ENCODE assay signal across 2 cellular contexts in the genomic region with DNA sequence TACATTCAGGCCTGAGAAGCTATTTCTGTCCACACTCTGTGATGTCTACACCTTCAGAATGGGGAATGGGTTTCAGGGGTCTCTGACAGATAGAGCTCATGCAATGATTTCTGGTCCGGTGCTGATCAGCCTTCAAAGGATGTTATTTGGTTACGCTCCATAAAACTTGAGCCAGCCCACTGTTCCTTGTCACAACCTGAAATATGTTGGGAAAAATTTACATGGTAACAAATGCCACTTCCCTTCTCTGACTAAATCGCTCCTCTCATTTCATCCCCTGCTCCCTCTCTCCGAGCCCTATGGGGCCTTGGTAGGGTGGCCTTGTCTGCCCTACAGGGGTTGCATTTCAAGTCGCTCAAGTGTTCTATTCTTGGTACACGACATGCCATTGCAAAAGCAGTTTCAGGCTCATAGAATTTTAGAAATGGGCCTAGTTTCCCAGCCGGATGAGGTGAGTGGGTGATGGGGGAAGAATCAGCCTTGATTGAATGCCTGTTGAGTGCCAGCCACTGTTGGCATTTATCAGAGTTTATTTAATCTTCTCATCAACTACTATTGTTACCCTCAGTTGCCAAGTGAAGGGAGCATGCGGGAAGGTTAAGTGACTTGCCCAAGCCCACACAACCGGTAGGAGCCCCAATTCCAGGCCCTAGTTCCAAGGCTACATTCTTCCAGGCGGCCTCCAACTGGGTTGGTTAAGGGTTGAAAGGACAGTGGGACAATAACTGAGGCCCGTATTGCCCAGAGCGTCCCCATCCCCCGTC.
TF ChIP-seq lines count a peak whose summit lies in the region.

No MANE protein-coding gene starts in this region.

TF ChIP-seq in GM12878, 131 proteins besides CTCF, POLR2A, EP300 and RAD21:
- TF ChIP-seq IKZF2 (IDR thresholded peaks at IDR 0.05), result peak in 1 of 2 experiments; percentile 34; a peak in 2 of 4 replicates
- peak; percentile 39; the same call in 1 of the 2 replicates for TF ChIP-seq ZNF217 (IDR thresholded peaks at IDR 0.05)
- 0 out of 2 replicates have a peak, but pooled peaks have one; percentile 26 for TF ChIP-seq CHD1 (IDR thresholded peaks at IDR 0.05; ENCODE audit: low read depth, low read length)
- no peak for TF ChIP-seq STAT1 (conservative IDR thresholded peaks at IDR 0.05)
- TF ChIP-seq, protein P1, sequence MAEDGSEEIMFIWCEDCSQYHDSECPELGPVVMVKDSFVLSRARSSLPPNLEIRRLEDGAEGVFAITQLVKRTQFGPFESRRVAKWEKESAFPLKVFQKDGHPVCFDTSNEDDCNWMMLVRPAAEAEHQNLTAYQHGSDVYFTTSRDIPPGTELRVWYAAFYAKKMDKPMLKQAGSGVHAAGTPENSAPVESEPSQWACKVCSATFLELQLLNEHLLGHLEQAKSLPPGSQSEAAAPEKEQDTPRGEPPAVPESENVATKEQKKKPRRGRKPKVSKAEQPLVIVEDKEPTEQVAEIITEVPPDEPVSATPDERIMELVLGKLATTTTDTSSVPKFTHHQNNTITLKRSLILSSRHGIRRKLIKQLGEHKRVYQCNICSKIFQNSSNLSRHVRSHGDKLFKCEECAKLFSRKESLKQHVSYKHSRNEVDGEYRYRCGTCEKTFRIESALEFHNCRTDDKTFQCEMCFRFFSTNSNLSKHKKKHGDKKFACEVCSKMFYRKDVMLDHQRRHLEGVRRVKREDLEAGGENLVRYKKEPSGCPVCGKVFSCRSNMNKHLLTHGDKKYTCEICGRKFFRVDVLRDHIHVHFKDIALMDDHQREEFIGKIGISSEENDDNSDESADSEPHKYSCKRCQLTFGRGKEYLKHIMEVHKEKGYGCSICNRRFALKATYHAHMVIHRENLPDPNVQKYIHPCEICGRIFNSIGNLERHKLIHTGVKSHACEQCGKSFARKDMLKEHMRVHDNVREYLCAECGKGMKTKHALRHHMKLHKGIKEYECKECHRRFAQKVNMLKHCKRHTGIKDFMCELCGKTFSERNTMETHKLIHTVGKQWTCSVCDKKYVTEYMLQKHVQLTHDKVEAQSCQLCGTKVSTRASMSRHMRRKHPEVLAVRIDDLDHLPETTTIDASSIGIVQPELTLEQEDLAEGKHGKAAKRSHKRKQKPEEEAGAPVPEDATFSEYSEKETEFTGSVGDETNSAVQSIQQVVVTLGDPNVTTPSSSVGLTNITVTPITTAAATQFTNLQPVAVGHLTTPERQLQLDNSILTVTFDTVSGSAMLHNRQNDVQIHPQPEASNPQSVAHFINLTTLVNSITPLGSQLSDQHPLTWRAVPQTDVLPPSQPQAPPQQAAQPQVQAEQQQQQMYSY (CRISPR knock-in tag; IDR thresholded peaks at IDR 0.05), result no peak
- 0 out of 2 replicates have a peak, but pooled peaks have one; percentile 54 for TF ChIP-seq LARP7 (IDR thresholded peaks at IDR 0.05)
- no peak for TF ChIP-seq RB1 (IDR thresholded peaks at IDR 0.05; ENCODE audit: borderline replicate concordance)
- TF ChIP-seq, protein P2, sequence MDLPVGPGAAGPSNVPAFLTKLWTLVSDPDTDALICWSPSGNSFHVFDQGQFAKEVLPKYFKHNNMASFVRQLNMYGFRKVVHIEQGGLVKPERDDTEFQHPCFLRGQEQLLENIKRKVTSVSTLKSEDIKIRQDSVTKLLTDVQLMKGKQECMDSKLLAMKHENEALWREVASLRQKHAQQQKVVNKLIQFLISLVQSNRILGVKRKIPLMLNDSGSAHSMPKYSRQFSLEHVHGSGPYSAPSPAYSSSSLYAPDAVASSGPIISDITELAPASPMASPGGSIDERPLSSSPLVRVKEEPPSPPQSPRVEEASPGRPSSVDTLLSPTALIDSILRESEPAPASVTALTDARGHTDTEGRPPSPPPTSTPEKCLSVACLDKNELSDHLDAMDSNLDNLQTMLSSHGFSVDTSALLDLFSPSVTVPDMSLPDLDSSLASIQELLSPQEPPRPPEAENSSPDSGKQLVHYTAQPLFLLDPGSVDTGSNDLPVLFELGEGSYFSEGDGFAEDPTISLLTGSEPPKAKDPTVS (IDR thresholded peaks at IDR 0.05; ENCODE audit: low read depth, low read length), result no peak
- no peak for TF ChIP-seq NR2C2 (IDR thresholded peaks at IDR 0.05; ENCODE audit: borderline replicate concordance, control insufficient read depth, insufficient read length, low read depth)
- TF ChIP-seq SMARCA5 (IDR thresholded peaks at IDR 0.05), result 0 out of 2 replicates have a peak, but pooled peaks have one; percentile 43

TF ChIP-seq in HEK293T, 16 proteins besides CTCF, POLR2A, EP300 and RAD21:
- TF ChIP-seq FOXK2 (IDR thresholded peaks at IDR 0.05), result no peak
- TF ChIP-seq CTBP1 (IDR thresholded peaks at IDR 0.05; ENCODE audit: borderline replicate concordance), result no peak
- no peak for TF ChIP-seq TARDBP (IDR thresholded peaks at IDR 0.05)
- TF ChIP-seq, protein P3, sequence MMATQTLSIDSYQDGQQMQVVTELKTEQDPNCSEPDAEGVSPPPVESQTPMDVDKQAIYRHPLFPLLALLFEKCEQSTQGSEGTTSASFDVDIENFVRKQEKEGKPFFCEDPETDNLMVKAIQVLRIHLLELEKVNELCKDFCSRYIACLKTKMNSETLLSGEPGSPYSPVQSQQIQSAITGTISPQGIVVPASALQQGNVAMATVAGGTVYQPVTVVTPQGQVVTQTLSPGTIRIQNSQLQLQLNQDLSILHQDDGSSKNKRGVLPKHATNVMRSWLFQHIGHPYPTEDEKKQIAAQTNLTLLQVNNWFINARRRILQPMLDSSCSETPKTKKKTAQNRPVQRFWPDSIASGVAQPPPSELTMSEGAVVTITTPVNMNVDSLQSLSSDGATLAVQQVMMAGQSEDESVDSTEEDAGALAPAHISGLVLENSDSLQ (IDR thresholded peaks at IDR 0.05), result no peak
- TF ChIP-seq BHLHE40 (IDR thresholded peaks at IDR 0.05; ENCODE audit: borderline replicate concordance), result no peak
- TF ChIP-seq SP1 (IDR thresholded peaks at IDR 0.05), result no peak
- no peak for TF ChIP-seq ELF4 (IDR thresholded peaks at IDR 0.05)
- TF ChIP-seq FOXM1 (IDR thresholded peaks at IDR 0.05; ENCODE audit: borderline replicate concordance), result no peak
- no peak for TF ChIP-seq NFRKB (IDR thresholded peaks at IDR 0.05)
- TF ChIP-seq ARNT (IDR thresholded peaks at IDR 0.05), result no peak
- TF ChIP-seq L3MBTL2 (conservative IDR thresholded peaks at IDR 0.05), result no peak
- TF ChIP-seq LEF1 (IDR thresholded peaks at IDR 0.05; ENCODE audit: borderline replicate concordance), result no peak
- TF ChIP-seq SUZ12 (IDR thresholded peaks at IDR 0.05), result no peak
- TF ChIP-seq ZNF384 (IDR thresholded peaks at IDR 0.05), result no peak
- TF ChIP-seq HDGF (IDR thresholded peaks at IDR 0.05; ENCODE audit: borderline replicate concordance), result no peak
- TF ChIP-seq FOXA1 (IDR thresholded peaks at IDR 0.05), result no peak
